In genomic region chr3:150936693-150937092, GRCh38 we compare ENCODE assay signal across 20 cellular contexts. TPM values are rescaled to one million over a fixed set of nuclear protein-coding genes. Genes with fewer than 3 reads are reported as not detected.
A peak's percentile ranks its signal among the peaks of the same experiment; 100 is the strongest.
DNase-seq lines count a peak whose midpoint lies in the region; ATAC-seq and FAIRE-seq lines count a peak whose summit lies in the region.
"Had no signal": no experiment of that assay in that cellular context is flagged by ENCODE, and none has a peak within 500 bp of the region (broad histone marks: within the 10 kb centered on the region; RNA-seq: fewer than 3 reads in every experiment).

No MANE protein-coding gene starts in this region.

- H3K4me3 Mint-ChIP-seq in stimulated activated naive B cell treated with anti-CD40 and anti-IgM and Interleukin-4, amounts not matched to agents 10 μg/mL and 1 μg/mL and 100 μg/mL, for 72 hours: peak overlapping the region; percentile 1 to 8
- H3K4me3 Mint-ChIP-seq in activated T-cell treated with anti-CD3 and anti-CD28 coated beads, Interleukin-2, amount 50 U/mL, for 4 hours: no peak overlapping the region
- H3K4me3 Mint-ChIP-seq: activated naive CD8-positive, alpha-beta T cell treated with anti-CD3 and anti-CD28 coated beads for 36 hours had no signal

- ATAC-seq in GM21786 (IDR thresholded peaks at IDR 0.05; ENCODE audit: unreplicated experiment) (peak; percentile 82), HG03108 (IDR thresholded peaks at IDR 0.05; ENCODE audit: unreplicated experiment) (peak; percentile 59)
- peak; percentile 98 to 100 for ATAC-seq in stimulated activated naive B cell treated with anti-CD40 and anti-IgM and Interleukin-4, amounts not matched to agents 10 μg/mL and 1 μg/mL and 100 μg/mL, for 72 hours (replicated peaks)
- ATAC-seq in activated T-cell treated with anti-CD3 and anti-CD28 coated beads, Interleukin-2, amount 50 U/mL, for 4 hours: no peak
- ATAC-seq: activated CD4-positive, CD25-positive, alpha-beta regulatory T cell treated with anti-CD3 and anti-CD28 coated beads, Interleukin-2, amount 50 U/mL, for 24 hours; right cardiac atrium; upper lobe of right lung had no signal

- peak; percentile 85 for FAIRE-seq in GM19239 (lab: Jason Lieb, UNC)

- H3K4me1 Mint-ChIP-seq in stimulated activated naive B cell treated with anti-CD40 and anti-IgM and Interleukin-4, amounts not matched to agents 10 μg/mL and 1 μg/mL and 100 μg/mL, for 72 hours: peaks cover 14 to 15% of the 10 kb centered on the region in 2 donors
- H3K4me1 Mint-ChIP-seq in activated T-cell treated with anti-CD3 and anti-CD28 coated beads, Interleukin-2, amount 50 U/mL, for 4 hours (ENCODE audit: low read depth): no peaks in the 10 kb centered on the region
- H3K4me1 Mint-ChIP-seq: activated naive CD8-positive, alpha-beta T cell treated with anti-CD3 and anti-CD28 coated beads for 36 hours had no signal

- no peak for DNase-seq in GM19239 (ENCODE audit: insufficient read length, low spot score)
- peak; percentile 15 for DNase-seq in stimulated activated naive B cell treated with anti-CD40 and anti-IgM and Interleukin-4, amounts not matched to agents 10 μg/mL and 1 μg/mL and 100 μg/mL, for 72 hours
- DNase-seq in mesenteric fat pad (ENCODE audit: low spot score): no peak
- DNase-seq in activated T-cell treated with anti-CD3 and anti-CD28 coated beads, Interleukin-2, amount 50 U/mL, for 4 hours: no peak
- DNase-seq in NCI-H2196 (lab: John Stamatoyannopoulos, UW; ENCODE audit: unreplicated experiment): no peak
- DNase-seq: activated naive CD8-positive, alpha-beta T cell treated with anti-CD3 and anti-CD28 coated beads for 36 hours; DMS79; GOT3; Kasumi-1; NCI-H187; NCI-H526 treated with DMSO at 0.1 percent for 48 hours; right cardiac atrium; upper lobe of right lung had no signal

- peaks cover 11 to 28% of the 10 kb centered on the region in 2 donors for H3K27me3 Mint-ChIP-seq in stimulated activated naive B cell treated with anti-CD40 and anti-IgM and Interleukin-4, amounts not matched to agents 10 μg/mL and 1 μg/mL and 100 μg/mL, for 72 hours
- peaks cover 15% of the 10 kb centered on the region for H3K27me3 Mint-ChIP-seq in activated T-cell treated with anti-CD3 and anti-CD28 coated beads, Interleukin-2, amount 50 U/mL, for 4 hours (ENCODE audit: low read depth)

- H3K27ac Mint-ChIP-seq in stimulated activated naive B cell treated with anti-CD40 and anti-IgM and Interleukin-4, amounts not matched to agents 10 μg/mL and 1 μg/mL and 100 μg/mL, for 72 hours: no peak overlapping the region
- H3K27ac Mint-ChIP-seq: activated naive CD8-positive, alpha-beta T cell treated with anti-CD3 and anti-CD28 coated beads for 36 hours had no signal

- peaks cover 0 to 3% of the 10 kb centered on the region in 2 donors for H3K9me3 Mint-ChIP-seq in stimulated activated naive B cell treated with anti-CD40 and anti-IgM and Interleukin-4, amounts not matched to agents 10 μg/mL and 1 μg/mL and 100 μg/mL, for 72 hours
- H3K9me3 Mint-ChIP-seq in activated T-cell treated with anti-CD3 and anti-CD28 coated beads, Interleukin-2, amount 50 U/mL, for 4 hours: no peaks in the 10 kb centered on the region
- H3K9me3 Mint-ChIP-seq: activated naive CD8-positive, alpha-beta T cell treated with anti-CD3 and anti-CD28 coated beads for 36 hours had no signal

- no peaks in the 10 kb centered on the region for H3K36me3 Mint-ChIP-seq in stimulated activated naive B cell treated with anti-CD40 and anti-IgM and Interleukin-4, amounts not matched to agents 10 μg/mL and 1 μg/mL and 100 μg/mL, for 72 hours
- no peaks in the 10 kb centered on the region for H3K36me3 Mint-ChIP-seq in activated T-cell treated with anti-CD3 and anti-CD28 coated beads, Interleukin-2, amount 50 U/mL, for 4 hours (ENCODE audit: insufficient read depth)
- H3K36me3 Mint-ChIP-seq: activated naive CD8-positive, alpha-beta T cell treated with anti-CD3 and anti-CD28 coated beads for 36 hours had no signal

RNA-seq across cellular contexts. Expression of gene MINDY4B, which starts 31.5 kb away (rescaled TPM):
- total RNA-seq in mesenteric fat pad: not detected
- not detected for total RNA-seq in activated T-cell treated with anti-CD3 and anti-CD28 coated beads, Interleukin-2, amount 50 U/mL, for 4 hours
- total RNA-seq: activated naive CD8-positive, alpha-beta T cell treated with anti-CD3 and anti-CD28 coated beads for 36 hours; cardiac muscle cell; fibroblast of villous mesenchyme; lung microvascular endothelial cell; right cardiac atrium; RPMI7951; upper lobe of right lung had no signal

RNA-seq across cellular contexts. Expression of gene CLRN1, which starts 35.8 kb away (rescaled TPM):
- total RNA-seq in mesenteric fat pad: not detected
- not detected for total RNA-seq in activated T-cell treated with anti-CD3 and anti-CD28 coated beads, Interleukin-2, amount 50 U/mL, for 4 hours
- total RNA-seq: activated naive CD8-positive, alpha-beta T cell treated with anti-CD3 and anti-CD28 coated beads for 36 hours; cardiac muscle cell; fibroblast of villous mesenchyme; lung microvascular endothelial cell; right cardiac atrium; RPMI7951; upper lobe of right lung had no signal

Comparison
In these comparisons a context has a peak if more than half of its experiments do, and no peak if none do; other contexts are left out.
1. ATAC-seq: peak in GM21786 (single experiment), HG03108 (single experiment) and stimulated activated naive B cell treated with anti-CD40 and anti-IgM and Interleukin-4, amounts not matched to agents 10 μg/mL and 1 μg/mL and 100 μg/mL, for 72 hours (2 of 2); none in activated T-cell treated with anti-CD3 and anti-CD28 coated beads, Interleukin-2, amount 50 U/mL, for 4 hours (0 of 2).